In the genomic region with DNA sequence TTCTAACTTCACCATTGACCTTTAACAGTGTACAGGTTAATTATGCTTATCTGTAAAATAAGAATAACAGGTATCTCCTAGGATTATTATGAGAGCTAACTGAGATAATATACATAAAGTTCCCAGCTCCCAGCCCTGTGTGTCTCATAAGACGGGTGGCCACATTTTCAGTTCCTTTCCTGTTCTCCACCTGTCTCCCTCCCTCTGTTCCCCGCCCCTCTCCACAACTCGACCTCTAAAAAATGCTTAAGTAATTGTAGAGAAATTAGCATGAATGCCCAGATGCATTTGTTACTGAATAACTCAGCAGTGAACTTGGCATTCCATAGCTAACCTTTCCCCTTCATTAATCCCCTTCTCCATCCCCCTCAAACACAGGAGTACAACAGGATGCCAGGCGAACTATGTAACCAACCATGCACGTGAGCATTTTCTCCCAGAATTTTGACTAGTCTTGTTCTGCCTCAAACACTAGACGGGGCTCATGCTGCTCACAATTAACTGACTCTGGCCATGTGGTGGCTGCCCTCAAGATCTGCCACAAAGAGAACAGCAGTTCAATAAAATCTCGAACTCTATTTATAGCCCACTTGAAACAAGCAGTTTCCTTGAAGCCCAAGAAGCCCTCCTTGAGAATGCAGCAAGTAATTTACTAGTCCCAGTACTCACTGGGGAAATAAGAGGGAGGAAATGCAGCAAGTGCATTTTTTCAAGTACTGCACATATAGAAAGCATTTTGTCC, we compare ENCODE assay signal across 8 cellular contexts.
A peak's percentile ranks its signal among the peaks of the same experiment; 100 is the strongest.
DNase-seq lines count a peak whose midpoint lies in the region; ATAC-seq, FAIRE-seq and TF ChIP-seq lines count a peak whose summit lies in the region.

No MANE protein-coding gene starts in this region.

- no peak overlapping the region for H3K27ac ChIP-seq in HCT116 (ENCODE audit: low read depth, low read length)
- H3K27ac ChIP-seq in pancreas: peak overlapping the region; percentile 20 to 93 (median 58)

- WGBS in pancreas, 2 donors: 9 to 10% methylated on average over 7 of the region's 7 CpGs

- no peak overlapping the region for H3K4me3 Mint-ChIP-seq in Caco-2 (ENCODE audit: unreplicated experiment)

- H3K9me3 Mint-ChIP-seq in Caco-2 (ENCODE audit: unreplicated experiment): no peaks in the 10 kb centered on the region

- H3K27me3 ChIP-seq in Caco-2 (replicated peaks; ENCODE audit: control insufficient read depth, insufficient read depth, low read length): no peaks in the 10 kb centered on the region
- H3K27me3 ChIP-seq in HCT116 (ENCODE audit: insufficient read depth, low read length): no peaks in the 10 kb centered on the region
- H3K27me3 ChIP-seq in pancreas: no peaks in the 10 kb centered on the region

- peaks cover 11% of the 10 kb centered on the region; the same call in 1 of the 2 replicates for H3K4me1 ChIP-seq in Caco-2
- peaks cover 0 to 7% of the 10 kb centered on the region in 2 experiments; a peak in 3 of 4 replicates for H3K4me1 ChIP-seq in HCT116 (ENCODE audit: control insufficient read depth in 1 of 2, insufficient read depth in 2 of 2, low read length in 2 of 2)
- H3K4me1 ChIP-seq in pancreas: peaks cover 10 to 31% (median 20%) of the 10 kb centered on the region in 3 donors

- no peaks in the 10 kb centered on the region for H3K36me3 Mint-ChIP-seq in Caco-2 (ENCODE audit: insufficient read depth, unreplicated experiment)

- H3K36me3 ChIP-seq in Caco-2 (ENCODE audit: control insufficient read depth, insufficient read depth, low read length) (no peaks in the 10 kb centered on the region), HCT116 (ENCODE audit: control insufficient read depth in 1 of 2, insufficient read depth in 2 of 2, low read length in 2 of 2) (no peaks in the 10 kb centered on the region), pancreas (no peaks in the 10 kb centered on the region)

- BruUV-seq in Caco-2 (replicated peaks; lab: Mats Ljungman, UMichigan) (no TSS peak), HCT116 (replicated peaks; lab: Mats Ljungman, UMichigan) (no TSS peak)

- RAD21 ChIA-PET in HCT116 (lab: Charles Lee; ENCODE audit: low non-redundant PET in 1 of 2, low total read pairs in 2 of 2, uncharacterized antibody in 2 of 2, unreplicated experiment in 2 of 2): no interaction called here

- H4K20me1 ChIP-seq in HCT116 (ENCODE audit: insufficient read depth): no peaks in the 10 kb centered on the region

- H3K79me2 ChIP-seq in HCT116 (ENCODE audit: insufficient read depth, low read length): no peaks in the 10 kb centered on the region

- H3K9me2 ChIP-seq in HCT116 (ENCODE audit: insufficient read depth): no peaks in the 10 kb centered on the region

- no peak for TF ChIP-seq POLR2A in HCT116 (IDR thresholded peaks at IDR 0.05; ENCODE audit: borderline replicate concordance, extremely low read depth, insufficient read depth, insufficient read length)

- H3K4me2 ChIP-seq in HCT116 (ENCODE audit: low read length): 0 out of 2 replicates have a peak overlapping the region, but pooled peaks have one; percentile 16

- H3K4me1 Mint-ChIP-seq in Caco-2 (ENCODE audit: low read depth, unreplicated experiment): peaks cover 15% of the 10 kb centered on the region

- peak; percentile 14 to 41 for TF ChIP-seq CTCF in Caco-2 (IDR thresholded peaks at IDR 0.05; ENCODE audit: insufficient read depth in 1 of 2, low read depth in 1 of 2, low read length in 1 of 2, severe bottlenecking in 1 of 2, unreplicated experiment in 1 of 2)
- peak; percentile 11 to 15 (median 12); a peak in 1 of 6 replicates for TF ChIP-seq CTCF in HCT116 (IDR thresholded peaks at IDR 0.05 in 2 of 3, conservative IDR thresholded peaks at IDR 0.05 in 1 of 3; ENCODE audit: borderline replicate concordance in 1 of 3, insufficient read depth in 1 of 3, low read depth in 2 of 3, low read length in 2 of 3)
- TF ChIP-seq CTCF in fibroblast of mammary gland (conservative IDR thresholded peaks at IDR 0.05; ENCODE audit: control insufficient read depth, insufficient read depth, low read depth, low read length): no peak
- peak in 1 of 4 donors; percentile 16 for TF ChIP-seq CTCF in pancreas (IDR thresholded peaks at IDR 0.05)

- peak in 1 of 2 experiments; percentile 40 for DNase-seq in Caco-2
- no peak for DNase-seq in HCT116 (ENCODE audit: low read depth, low spot score)
- peak; percentile 5 for DNase-seq in NCI-H510A (lab: John Stamatoyannopoulos, UW)
- peak; percentile 45 for DNase-seq in fibroblast of mammary gland (ENCODE audit: low read depth)
- DNase-seq in pancreas: peak in 4 of 6 donors; percentile 31 to 59 (median 51)
- DNase-seq in cerebellum (ENCODE audit: low spot score): no peak
- DNase-seq in stimulated activated CD4-positive, alpha-beta T cell treated with anti-CD3 and anti-CD28 coated beads, Interleukin-2, amount 100 ng/mL, for 48 hours: no peak

- H3K4me3 ChIP-seq in Caco-2 (ENCODE audit: low read depth, low read length) (no peak overlapping the region), HCT116 (replicated peaks in 1 of 2; ENCODE audit: low read depth in 1 of 2, low read length in 2 of 2) (no peak overlapping the region), fibroblast of mammary gland (ENCODE audit: control insufficient read depth, low read depth, low read length) (no peak overlapping the region), pancreas (no peak overlapping the region)

- ATAC-seq in HCT116: peak; percentile 72
- peak; percentile 61 to 77 (median 67) for ATAC-seq in pancreas
- no peak for ATAC-seq in GM19023 (IDR thresholded peaks at IDR 0.05; ENCODE audit: unreplicated experiment)

- CTCF ChIA-PET in Caco-2 (lab: Charles Lee): interaction anchor here (1.5 kb wide), 1 partner anchor 29 kb away, joined by 5 read pairs; no protein-coding TSS in a partner anchor
- CTCF ChIA-PET in HCT116 (lab: Charles Lee): no interaction called here

- no peaks in the 10 kb centered on the region for H3K27me3 Mint-ChIP-seq in Caco-2 (ENCODE audit: insufficient read depth, unreplicated experiment)

- no peak overlapping the region for H3K9ac ChIP-seq in HCT116 (ENCODE audit: low read length)

- POLR2A ChIA-PET in Caco-2 (lab: Charles Lee) (no interaction called here), HCT116 (lab: Charles Lee) (no interaction called here)

- H3K27ac Mint-ChIP-seq in Caco-2 (ENCODE audit: unreplicated experiment): peak overlapping the region; percentile 13

- no peak overlapping the region for H2AFZ ChIP-seq in HCT116 (ENCODE audit: low read depth, low read length, poor library complexity, severe bottlenecking)

- FAIRE-seq in pancreas (lab: Jason Lieb, UNC): peak; percentile 39

- TF ChIP-seq RAD21 in HCT116 (IDR thresholded peaks at IDR 0.05; ENCODE audit: low read depth): peak; percentile 29; the same call in 1 of the 2 replicates

- H3K9me3 ChIP-seq in Caco-2: no peaks in the 10 kb centered on the region
- H3K9me3 ChIP-seq in HCT116 (ENCODE audit: control insufficient read depth in 1 of 2, insufficient read depth in 1 of 2, low read depth in 1 of 2, low read length in 2 of 2): no peaks in the 10 kb centered on the region
- H3K9me3 ChIP-seq in pancreas: no peaks in the 10 kb centered on the region

- intact Hi-C loops in Caco-2 (cut with micrococcal nuclease; ENCODE audit: unreplicated experiment) (loop anchor here (1.0 to 2.0 kb wide), 3 partner anchors 29 to 143 kb away; no protein-coding TSS in a partner anchor), HCT116 (cut with micrococcal nuclease) (no loop called here), pancreas (cut with DNase I) (no loop called here)

TF ChIP-seq in HCT116, 20 proteins besides CTCF, POLR2A, EP300 and RAD21:
- no peak for TF ChIP-seq JUND (IDR thresholded peaks at IDR 0.05)
- TF ChIP-seq ELF1 (IDR thresholded peaks at IDR 0.05; ENCODE audit: borderline replicate concordance, low read depth): no peak
- TF ChIP-seq, protein P1, sequence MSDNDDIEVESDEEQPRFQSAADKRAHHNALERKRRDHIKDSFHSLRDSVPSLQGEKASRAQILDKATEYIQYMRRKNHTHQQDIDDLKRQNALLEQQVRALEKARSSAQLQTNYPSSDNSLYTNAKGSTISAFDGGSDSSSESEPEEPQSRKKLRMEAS (IDR thresholded peaks at IDR 0.05): peak; percentile 56
- TF ChIP-seq POLR2AphosphoS5 (IDR thresholded peaks at IDR 0.05; ENCODE audit: low read depth, low read length): no peak
- no peak for TF ChIP-seq FOSL1 (IDR thresholded peaks at IDR 0.05; ENCODE audit: low read depth)
- TF ChIP-seq, protein P2, sequence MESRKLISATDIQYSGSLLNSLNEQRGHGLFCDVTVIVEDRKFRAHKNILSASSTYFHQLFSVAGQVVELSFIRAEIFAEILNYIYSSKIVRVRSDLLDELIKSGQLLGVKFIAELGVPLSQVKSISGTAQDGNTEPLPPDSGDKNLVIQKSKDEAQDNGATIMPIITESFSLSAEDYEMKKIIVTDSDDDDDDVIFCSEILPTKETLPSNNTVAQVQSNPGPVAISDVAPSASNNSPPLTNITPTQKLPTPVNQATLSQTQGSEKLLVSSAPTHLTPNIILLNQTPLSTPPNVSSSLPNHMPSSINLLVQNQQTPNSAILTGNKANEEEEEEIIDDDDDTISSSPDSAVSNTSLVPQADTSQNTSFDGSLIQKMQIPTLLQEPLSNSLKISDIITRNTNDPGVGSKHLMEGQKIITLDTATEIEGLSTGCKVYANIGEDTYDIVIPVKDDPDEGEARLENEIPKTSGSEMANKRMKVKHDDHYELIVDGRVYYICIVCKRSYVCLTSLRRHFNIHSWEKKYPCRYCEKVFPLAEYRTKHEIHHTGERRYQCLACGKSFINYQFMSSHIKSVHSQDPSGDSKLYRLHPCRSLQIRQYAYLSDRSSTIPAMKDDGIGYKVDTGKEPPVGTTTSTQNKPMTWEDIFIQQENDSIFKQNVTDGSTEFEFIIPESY (IDR thresholded peaks at IDR 0.05; ENCODE audit: extremely low read depth, insufficient replicate concordance, low read length): no peak
- no peak for TF ChIP-seq EZH2phosphoT487 (IDR thresholded peaks at IDR 0.05; ENCODE audit: borderline replicate concordance)

Comparison
In these comparisons a context has a peak if more than half of its experiments do, and no peak if none do; other contexts are left out.
1. DNase-seq: peak in NCI-H510A (single experiment), fibroblast of mammary gland (single experiment) and pancreas (4 of 6); none in HCT116 (single experiment), cerebellum (single experiment) and stimulated activated CD4-positive, alpha-beta T cell treated with anti-CD3 and anti-CD28 coated beads, Interleukin-2, amount 100 ng/mL, for 48 hours (0 of 2).